In the genomic region with DNA sequence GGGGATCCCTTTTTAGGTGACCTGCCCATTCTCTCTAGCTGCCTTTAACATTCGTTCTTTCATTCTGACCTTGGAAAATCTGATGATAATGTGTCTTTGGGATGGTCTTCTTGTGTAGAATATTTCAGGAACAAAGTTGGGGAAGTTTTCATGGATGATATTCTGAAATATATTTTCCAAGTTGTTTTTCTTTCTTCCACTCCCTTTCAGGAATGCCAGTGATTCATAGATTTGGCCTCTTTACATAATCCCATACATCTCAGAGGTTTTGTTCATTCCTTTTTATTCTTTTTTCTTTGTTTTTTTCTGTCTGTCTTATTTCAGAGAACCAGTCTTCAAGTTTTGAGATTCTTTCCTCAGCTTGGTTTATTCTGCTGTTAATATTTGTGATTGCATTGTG, we compare ENCODE assay signal across 22 cellular contexts.
"Had no signal": no experiment of that assay in that cellular context is flagged by ENCODE, and none has a peak within 500 bp of the region (broad histone marks: within the 10 kb centered on the region; RNA-seq: fewer than 3 reads in every experiment).

No MANE protein-coding gene starts in this region.

- H3K4me1 Mint-ChIP-seq: activated CD4-positive, alpha-beta memory T cell treated with anti-CD3 and anti-CD28 coated beads, Interleukin-2, amount 10 ng/mL, durations not matched to agents 7 days and 5 days; activated CD8-positive, alpha-beta memory T cell treated with anti-CD3 and anti-CD28 coated beads, Interleukin-2, amount 10 ng/mL, durations not matched to agents 7 days and 5 days; activated naive CD8-positive, alpha-beta T cell treated with anti-CD3 and anti-CD28 coated beads for 36 hours; nephron progenitor cell; stimulated activated naive CD8-positive, alpha-beta T cell treated with anti-CD3 and anti-CD28 coated beads, Interleukin-15, amount 100 ng/mL, for 72 hours had no signal

- H3K4me3 Mint-ChIP-seq: activated CD4-positive, alpha-beta memory T cell treated with anti-CD3 and anti-CD28 coated beads, Interleukin-2, amount 10 ng/mL, durations not matched to agents 7 days and 5 days; activated CD8-positive, alpha-beta memory T cell treated with anti-CD3 and anti-CD28 coated beads, Interleukin-2, amount 10 ng/mL, durations not matched to agents 7 days and 5 days; activated naive CD8-positive, alpha-beta T cell treated with anti-CD3 and anti-CD28 coated beads for 36 hours; nephron progenitor cell; stimulated activated naive CD8-positive, alpha-beta T cell treated with anti-CD3 and anti-CD28 coated beads, Interleukin-15, amount 100 ng/mL, for 72 hours had no signal

- H3K27me3 ChIP-seq: cardiac muscle cell, dorsolateral prefrontal cortex, suprapubic skin, vagina had no signal

- H3K4me1 ChIP-seq: heart left ventricle, suprapubic skin, vagina had no signal

- H3K9me3 ChIP-seq: suprapubic skin, vagina had no signal

- H3K4me3 ChIP-seq: cardiac muscle cell, dorsolateral prefrontal cortex, heart left ventricle, suprapubic skin, vagina had no signal

- FAIRE-seq: frontal cortex had no signal

- H3K36me3 Mint-ChIP-seq: activated naive CD8-positive, alpha-beta T cell treated with anti-CD3 and anti-CD28 coated beads for 36 hours had no signal

- DNase-seq: activated CD4-positive, alpha-beta memory T cell treated with anti-CD3 and anti-CD28 coated beads, Interleukin-2, amount 10 ng/mL, durations not matched to agents 7 days and 5 days; activated CD4-positive, alpha-beta T cell treated with anti-CD3 and anti-CD28 coated beads for 48 hours; activated CD4-positive, CD25-positive, alpha-beta regulatory T cell; activated CD8-positive, alpha-beta memory T cell treated with anti-CD3 and anti-CD28 coated beads, Interleukin-2, amount 10 ng/mL, durations not matched to agents 7 days and 5 days; activated naive CD4-positive, alpha-beta T cell; activated naive CD8-positive, alpha-beta T cell treated with anti-CD3 and anti-CD28 coated beads for 36 hours; anterior cingulate cortex; dorsolateral prefrontal cortex; heart left ventricle; left ventricle myocardium superior; nephron progenitor cell; nucleus accumbens; stimulated activated CD4-positive, alpha-beta T cell treated with anti-CD3 and anti-CD28 coated beads, Interleukin-2, amount 100 ng/mL, for 48 hours; stimulated activated naive CD8-positive, alpha-beta T cell treated with anti-CD3 and anti-CD28 coated beads, Interleukin-15, amount 100 ng/mL, for 72 hours; T-helper 1 cell; T1000 had no signal

- H3K27ac Mint-ChIP-seq: activated CD4-positive, alpha-beta memory T cell treated with anti-CD3 and anti-CD28 coated beads, Interleukin-2, amount 10 ng/mL, durations not matched to agents 7 days and 5 days; activated CD8-positive, alpha-beta memory T cell treated with anti-CD3 and anti-CD28 coated beads, Interleukin-2, amount 10 ng/mL, durations not matched to agents 7 days and 5 days; activated naive CD8-positive, alpha-beta T cell treated with anti-CD3 and anti-CD28 coated beads for 36 hours; nephron progenitor cell; progenitor cell of endocrine pancreas; stimulated activated naive CD8-positive, alpha-beta T cell treated with anti-CD3 and anti-CD28 coated beads, Interleukin-15, amount 100 ng/mL, for 72 hours had no signal

- H3K36me3 ChIP-seq: cardiac muscle cell, heart left ventricle, suprapubic skin, vagina had no signal

- H3K27ac ChIP-seq: cardiac muscle cell, dorsolateral prefrontal cortex, epithelial cell of prostate, heart left ventricle, suprapubic skin, vagina had no signal

- ATAC-seq: activated CD8-positive, alpha-beta memory T cell treated with anti-CD3 and anti-CD28 coated beads, Interleukin-2, amount 10 ng/mL, durations not matched to agents 7 days and 5 days; heart left ventricle; left ventricle myocardium superior; stimulated activated naive CD8-positive, alpha-beta T cell treated with anti-CD3 and anti-CD28 coated beads, Interleukin-15, amount 100 ng/mL, for 72 hours had no signal
